In the genomic region with DNA sequence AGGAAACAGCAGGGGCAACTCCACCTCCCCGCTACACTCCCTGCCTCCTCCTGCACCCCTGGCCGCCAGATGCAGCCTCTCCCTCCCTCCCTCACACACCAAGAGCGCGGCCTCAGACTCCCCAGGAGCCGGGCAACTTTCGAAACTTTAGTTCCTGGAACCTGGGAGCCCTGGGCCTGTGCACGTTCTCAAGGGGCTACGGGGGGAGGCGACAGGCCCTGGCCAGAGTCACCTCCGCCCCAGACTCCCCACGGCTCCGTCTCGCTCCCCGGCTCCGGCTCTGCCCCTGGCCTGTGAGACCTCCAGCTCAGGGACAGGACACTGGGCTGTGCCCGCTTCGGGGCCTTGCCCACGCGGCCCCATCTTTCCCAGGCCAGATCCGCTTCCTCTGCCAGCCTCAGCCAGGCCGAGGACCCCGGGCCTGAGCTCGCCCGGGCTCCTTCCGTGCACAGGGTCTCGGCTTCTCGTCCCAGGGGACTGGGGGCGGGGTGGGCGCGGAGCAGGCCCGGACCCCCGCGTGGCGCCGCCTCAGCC, we compare ENCODE assay signal across 8 cellular contexts. TPM values are rescaled to one million over a fixed set of nuclear protein-coding genes. Genes with fewer than 3 reads are reported as not detected.
A peak's percentile ranks its signal among the peaks of the same experiment; 100 is the strongest.
DNase-seq lines count a peak whose midpoint lies in the region; ATAC-seq and TF ChIP-seq lines count a peak whose summit lies in the region.

No MANE protein-coding gene starts in this region.

- no peaks in the 10 kb centered on the region for H3K36me3 Mint-ChIP-seq in GM23338 (ENCODE audit: low read depth)
- H3K36me3 Mint-ChIP-seq in activated T-cell treated with anti-CD3 and anti-CD28 coated beads, Interleukin-2, amount 50 U/mL, for 72 hours (ENCODE audit: insufficient read depth in 2 of 2), result no peaks in the 10 kb centered on the region

- H3K36me3 ChIP-seq in ACC112 (ENCODE audit: insufficient read depth, low read length) (peaks cover under 1% of the 10 kb centered on the region; the same call in 1 of the 2 replicates), GM23338 (ENCODE audit: insufficient read depth) (no peaks in the 10 kb centered on the region), transverse colon (no peaks in the 10 kb centered on the region)

- no peaks in the 10 kb centered on the region for H4K20me1 ChIP-seq in GM23338 (replicated peaks; ENCODE audit: insufficient read depth)

- TF ChIP-seq CTCF in GM23338 (conservative IDR thresholded peaks at IDR 0.05; ENCODE audit: low read depth in 2 of 2), result no peak
- no peak for TF ChIP-seq CTCF in transverse colon (IDR thresholded peaks at IDR 0.05)

- peaks cover 72% of the 10 kb centered on the region for H3K27me3 Mint-ChIP-seq in GM23338 (ENCODE audit: insufficient read depth, low read depth, poor library complexity)
- peaks cover 30% of the 10 kb centered on the region for H3K27me3 Mint-ChIP-seq in activated T-cell treated with anti-CD3 and anti-CD28 coated beads, Interleukin-2, amount 50 U/mL, for 72 hours (ENCODE audit: low read depth)

- H3K4me1 ChIP-seq in ACC112 (ENCODE audit: control insufficient read depth, insufficient read depth, low read length, unreplicated experiment) (peaks cover 7% of the 10 kb centered on the region), GM23338 (ENCODE audit: insufficient read depth) (peaks cover 8% of the 10 kb centered on the region), transverse colon (peaks cover 6 to 48% (median 41%) of the 10 kb centered on the region in 4 donors)

- no peak for TF ChIP-seq EP300 in transverse colon (IDR thresholded peaks at IDR 0.05; ENCODE audit: low read depth)

- H2AFZ ChIP-seq in ACC112 (ENCODE audit: low read length, unreplicated experiment) (no peak overlapping the region), GM23338 (peak overlapping the region; percentile 96)

- H3F3A ChIP-seq in GM23338 (replicated peaks; ENCODE audit: low read depth), result peaks cover 6% of the 10 kb centered on the region

- H3K79me2 ChIP-seq in ACC112 (ENCODE audit: control insufficient read depth, insufficient read depth, low read length, unreplicated experiment) (no peaks in the 10 kb centered on the region), GM23338 (replicated peaks; ENCODE audit: insufficient read depth) (no peaks in the 10 kb centered on the region)

- peak; percentile 81 for DNase-seq in GM23338 (ENCODE audit: low spot score)
- no peak for DNase-seq in activated T-cell treated with anti-CD3 and anti-CD28 coated beads, Interleukin-2, amount 50 U/mL, for 72 hours
- DNase-seq in left kidney (ENCODE audit: low read depth, low spot score), result peak; percentile 59
- peak; percentile 54 for DNase-seq in transverse colon
- no peak for DNase-seq in HCEC 1CT
- no peak for DNase-seq in stimulated activated CD8-positive, alpha-beta memory T cell treated with anti-CD3 and anti-CD28 coated beads, Interleukin-4, amount 100 ng/mL, for 48 hours

- H3K9me3 ChIP-seq in transverse colon, result no peaks in the 10 kb centered on the region

- 18% methylated on average over 7 of the region's 35 CpGs; no CpG with 5 or more reads in 1 of the 2 donors for WGBS in transverse colon (ENCODE audit: low coverage in 1 of 2), 2 donors

- H3K4me3 Mint-ChIP-seq in GM23338, result peak overlapping the region; percentile 75
- peak overlapping the region in 1 of 2 donors; percentile 67 for H3K4me3 Mint-ChIP-seq in activated T-cell treated with anti-CD3 and anti-CD28 coated beads, Interleukin-2, amount 50 U/mL, for 72 hours

- TF ChIP-seq POLR2A in transverse colon (IDR thresholded peaks at IDR 0.05), result no peak

- intact Hi-C loops in transverse colon (cut with DNase I; ENCODE audit: low total_unique reads), result no loop called here

- in situ Hi-C loops in transverse colon (cut with MboI; ENCODE audit: low pct_ligation_motif_present in 1 of 4, low pct_unique_long_range_greater_than_20kb in 1 of 4, low sequenced_read_pairs in 3 of 4), result no loop called here

- H3K27ac ChIP-seq in ACC112 (ENCODE audit: low read depth, low read length) (no peak overlapping the region), GM23338 (ENCODE audit: low read depth) (no peak overlapping the region), transverse colon (peak overlapping the region; percentile 88 to 95 (median 92))

- peaks cover 12% of the 10 kb centered on the region for H3K4me1 Mint-ChIP-seq in GM23338
- no peaks in the 10 kb centered on the region for H3K4me1 Mint-ChIP-seq in activated T-cell treated with anti-CD3 and anti-CD28 coated beads, Interleukin-2, amount 50 U/mL, for 72 hours (ENCODE audit: low read depth)

- ATAC-seq in GM23338 (peak; percentile 25), GM19351 (IDR thresholded peaks at IDR 0.05; ENCODE audit: unreplicated experiment) (no peak)
- ATAC-seq in activated T-cell treated with anti-CD3 and anti-CD28 coated beads, Interleukin-2, amount 50 U/mL, for 72 hours (replicated peaks in 1 of 2), result peak; percentile 3 to 8

- no peaks in the 10 kb centered on the region for H3K9me2 ChIP-seq in GM23338 (ENCODE audit: insufficient read depth)

- H3K9me3 Mint-ChIP-seq in GM23338, result no peaks in the 10 kb centered on the region
- H3K9me3 Mint-ChIP-seq in activated T-cell treated with anti-CD3 and anti-CD28 coated beads, Interleukin-2, amount 50 U/mL, for 72 hours, result no peaks in the 10 kb centered on the region

- H3K4me3 ChIP-seq in ACC112 (ENCODE audit: low read depth, low read length), result peak overlapping the region; percentile 57; the same call in 1 of the 2 replicates
- H3K4me3 ChIP-seq in GM23338, result peak overlapping the region; percentile 92
- peak overlapping the region; percentile 30 to 63 (median 52) for H3K4me3 ChIP-seq in transverse colon

- H3K4me2 ChIP-seq in GM23338, result peak overlapping the region; percentile 93

- H3K27me3 ChIP-seq in ACC112 (ENCODE audit: insufficient read depth, low read length), result peaks cover 57% of the 10 kb centered on the region
- H3K27me3 ChIP-seq in GM23338 (ENCODE audit: insufficient read depth), result peaks cover 84% of the 10 kb centered on the region
- peaks cover 58% of the 10 kb centered on the region for H3K27me3 ChIP-seq in transverse colon

- no peak overlapping the region for H3K27ac Mint-ChIP-seq in GM23338
- no peak overlapping the region for H3K27ac Mint-ChIP-seq in activated T-cell treated with anti-CD3 and anti-CD28 coated beads, Interleukin-2, amount 50 U/mL, for 72 hours

TF ChIP-seq in GM23338, 12 proteins besides CTCF, POLR2A, EP300 and RAD21:
- no peak for TF ChIP-seq ZNF114 (CRISPR knock-in tag; IDR thresholded peaks at IDR 0.05)
- peak; percentile 57 for TF ChIP-seq EZH2 (IDR thresholded peaks at IDR 0.05; ENCODE audit: low read depth, unreplicated experiment)

RNA-seq across cellular contexts. Expression of a gene that starts 5.5 kb away (rescaled TPM):
- total RNA-seq in GM23338 (2014; rRNA removed; shearing (Covaris generic)), result 0.16 and 0.69 TPM in 2 replicates
- 1.2 and 1.6 TPM in 2 replicates for polyA plus RNA-seq in GM23338 (2016; fragmentation: Nextera tagmentation; extraction: Ambion mirVana)
- total RNA-seq in activated T-cell treated with anti-CD3 and anti-CD28 coated beads, Interleukin-2, amount 50 U/mL, for 72 hours, result 1 to 10 TPM; 3.2 to 3.9 TPM
- total RNA-seq in transverse colon, result 100 to 1,000 TPM; 306 to 597 (median 420) TPM

Comparison
In these comparisons a context has a peak if more than half of its experiments do, and no peak if none do; other contexts are left out.
1. H3K27ac ChIP-seq: peak in transverse colon (4 of 4); none in ACC112 (single experiment) and GM23338 (single experiment).
2. DNase-seq: peak in GM23338 (single experiment), left kidney (single experiment) and transverse colon (single experiment); none in activated T-cell treated with anti-CD3 and anti-CD28 coated beads, Interleukin-2, amount 50 U/mL, for 72 hours (0 of 2), HCEC 1CT (single experiment) and stimulated activated CD8-positive, alpha-beta memory T cell treated with anti-CD3 and anti-CD28 coated beads, Interleukin-4, amount 100 ng/mL, for 48 hours (single experiment).
3. RNA of a gene that starts 5.5 kb away (total RNA-seq): 306 to 597 TPM in transverse colon; 3.2 to 3.9 TPM in activated T-cell treated with anti-CD3 and anti-CD28 coated beads, Interleukin-2, amount 50 U/mL, for 72 hours and 0.16 to 0.69 TPM in GM23338; every median in the first group is over 10 times any median in the second.
4. Peak in every context shown above with its lines, with median percentiles within 50 percentile points of each other: H3K4me3 ChIP-seq.